ENCODE assay signal across 21 cellular contexts in the genomic region with DNA sequence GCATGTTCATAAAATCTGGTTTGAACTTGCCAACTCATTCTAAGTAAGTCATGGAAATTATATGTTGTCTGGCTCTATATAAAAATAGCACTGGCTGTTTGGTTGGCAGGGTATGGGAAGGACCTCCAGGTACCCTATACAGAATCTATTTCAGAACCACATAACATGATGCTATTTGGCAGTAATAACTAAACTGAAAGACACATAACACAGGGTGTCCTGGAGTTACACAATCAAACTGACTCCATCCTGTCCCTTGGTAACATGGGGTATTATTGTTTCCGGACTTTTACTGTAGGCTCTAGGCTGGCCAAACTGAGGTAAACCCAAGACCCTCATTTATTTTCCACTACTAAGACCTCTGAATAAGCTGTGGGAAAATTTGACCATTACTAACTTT.
DNase-seq lines count a peak whose midpoint lies in the region; ATAC-seq and TF ChIP-seq lines count a peak whose summit lies in the region.
"Had no signal": no experiment of that assay in that cellular context is flagged by ENCODE, and none has a peak within 500 bp of the region (broad histone marks: within the 10 kb centered on the region; RNA-seq: fewer than 3 reads in every experiment).

No MANE protein-coding gene starts in this region.

- in situ Hi-C loops in GM23248 (cut with MboI): no loop called here

- H3K4me1 ChIP-seq in GM23248 (ENCODE audit: insufficient read depth) (peaks cover 24% of the 10 kb centered on the region), heart left ventricle (peaks cover 0 to 55% (median 40%) of the 10 kb centered on the region in 12 donors), suprapubic skin (peaks cover 35% of the 10 kb centered on the region)

- H3K36me3 ChIP-seq in GM23248 (ENCODE audit: low read depth) (no peaks in the 10 kb centered on the region), heart left ventricle (no peaks in the 10 kb centered on the region), suprapubic skin (no peaks in the 10 kb centered on the region)
- H3K36me3 ChIP-seq: upper lobe of left lung had no signal

- TF ChIP-seq EP300 in suprapubic skin (IDR thresholded peaks at IDR 0.05): no peak

- no peak overlapping the region for H3K9ac ChIP-seq in GM23248

- no peak for TF ChIP-seq POLR2A in heart left ventricle (IDR thresholded peaks at IDR 0.05)
- TF ChIP-seq POLR2A in suprapubic skin (IDR thresholded peaks at IDR 0.05): no peak

- no peak overlapping the region for H3K4me2 ChIP-seq in GM23248 (ENCODE audit: unreplicated experiment)

- WGBS in GM23248 (ENCODE audit: low coverage in 1 of 2, low lambda C conversion rate in 2 of 2, missing lambda C conversion rate in 2 of 2), 2 experiments: 24 to 32% methylated on average over 1 of the region's 1 CpG
- WGBS in heart left ventricle, 4 donors: 45 to 55% (median 52%) methylated on average over 1 of the region's 1 CpG
- WGBS in suprapubic skin: 66% methylated on average over 1 of the region's 1 CpG

- ATAC-seq in heart left ventricle (peak; percentile 80 to 87 (median 82)), HG03095 (IDR thresholded peaks at IDR 0.05; ENCODE audit: unreplicated experiment) (no peak), HG03565 (IDR thresholded peaks at IDR 0.05; ENCODE audit: unreplicated experiment) (no peak), GM18858 (IDR thresholded peaks at IDR 0.05; ENCODE audit: unreplicated experiment) (no peak)
- ATAC-seq: esophagus mucosa, T-helper 17 cell had no signal

- no peak overlapping the region for H3K4me3 ChIP-seq in GM23248
- no peak overlapping the region for H3K4me3 ChIP-seq in heart left ventricle
- H3K4me3 ChIP-seq in skeletal muscle cell (ENCODE audit: low read depth, low read length): no peak overlapping the region
- no peak overlapping the region for H3K4me3 ChIP-seq in suprapubic skin
- H3K4me3 ChIP-seq: upper lobe of left lung had no signal

- DNase-seq in GM23248 (peak; percentile 38), RPMI7951 (ENCODE audit: low read depth) (peak; percentile 4), heart left ventricle (no peak), skeletal muscle cell (ENCODE audit: low read depth) (peak; percentile 5), suprapubic skin (ENCODE audit: low spot score in 2 of 2) (no peak)
- DNase-seq: activated naive CD8-positive, alpha-beta T cell treated with anti-CD3 and anti-CD28 coated beads, Interleukin-2, amount 10 ng/mL, durations not matched to agents 7 days and 5 days; CD8-positive, alpha-beta memory T cell; central memory CD4-positive, alpha-beta T cell; DND-41; effector CD4-positive, alpha-beta T cell; islet precursor cell; mesendoderm; NCI-H187 treated with DMSO at 0.1 percent for 48 hours; NK-92 treated with Interleukin-12 subunit alpha and Interleukin-12 subunit beta, amount 100 ng/mL, for 24 hours; SHP77 treated with DMSO at 0.1 percent for 48 hours; T-helper 17 cell; upper lobe of left lung had no signal

- TF ChIP-seq CTCF in heart left ventricle (IDR thresholded peaks at IDR 0.05) (no peak), suprapubic skin (IDR thresholded peaks at IDR 0.05) (no peak)

- H3K9me3 ChIP-seq in GM23248 (ENCODE audit: low read depth): no peaks in the 10 kb centered on the region
- no peaks in the 10 kb centered on the region for H3K9me3 ChIP-seq in heart left ventricle
- no peaks in the 10 kb centered on the region for H3K9me3 ChIP-seq in suprapubic skin
- H3K9me3 ChIP-seq: upper lobe of left lung had no signal

- no peaks in the 10 kb centered on the region for H3K79me2 ChIP-seq in GM23248 (ENCODE audit: insufficient read depth)

- no peak overlapping the region for H2AFZ ChIP-seq in GM23248

- H3K27me3 ChIP-seq in GM23248 (replicated peaks; ENCODE audit: insufficient read depth) (no peaks in the 10 kb centered on the region), heart left ventricle (no peaks in the 10 kb centered on the region), suprapubic skin (no peaks in the 10 kb centered on the region)
- H3K27me3 ChIP-seq: upper lobe of left lung had no signal

- H3K9me2 ChIP-seq in GM23248 (ENCODE audit: insufficient read depth): no peaks in the 10 kb centered on the region

- intact Hi-C loops in heart left ventricle (cut with DNase I): no loop called here

- no peaks in the 10 kb centered on the region for H4K20me1 ChIP-seq in GM23248 (ENCODE audit: insufficient read depth)

- no peak overlapping the region for H3K27ac ChIP-seq in GM23248
- peak overlapping the region in 11 of 12 donors; percentile 2 to 75 (median 57) for H3K27ac ChIP-seq in heart left ventricle
- no peak overlapping the region for H3K27ac ChIP-seq in suprapubic skin

- peaks cover 18% of the 10 kb centered on the region for H3F3A ChIP-seq in GM23248 (ENCODE audit: insufficient read depth)

Comparison
In these comparisons a context has a peak if more than half of its experiments do, and no peak if none do; other contexts are left out.
1. DNase-seq: peak in GM23248 (single experiment), RPMI7951 (single experiment) and skeletal muscle cell (single experiment); none in heart left ventricle (0 of 5) and suprapubic skin (0 of 2).
2. H3K27ac ChIP-seq: peak in heart left ventricle (11 of 12); none in GM23248 (single experiment) and suprapubic skin (single experiment).
3. ATAC-seq: peak in heart left ventricle (4 of 4); none in HG03095 (single experiment), HG03565 (single experiment) and GM18858 (single experiment).